In the genomic region with DNA sequence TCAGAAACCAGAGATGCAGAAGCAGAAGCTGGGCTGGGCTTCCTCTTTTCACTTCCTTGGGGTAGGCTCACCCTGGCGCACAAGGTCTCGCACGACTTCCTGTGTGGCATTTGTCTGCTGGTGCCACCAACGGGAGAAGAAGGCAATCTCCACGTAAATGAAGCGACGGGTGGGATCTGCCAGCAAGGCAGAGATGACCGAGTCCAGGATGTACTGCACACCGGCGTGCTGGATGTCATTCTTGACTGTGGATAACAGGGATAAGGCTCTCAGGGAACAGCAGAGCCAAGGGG, we compare ENCODE assay signal across 1 cellular context.
TF ChIP-seq lines count a peak whose summit lies in the region.

No MANE protein-coding gene starts in this region.

TF ChIP-seq in GM12878, 131 proteins besides CTCF, POLR2A, EP300 and RAD21 (continued from another document):
- TF ChIP-seq MAX (IDR thresholded peaks at IDR 0.05; ENCODE audit: low read depth, low read length), result peak; percentile 88; the same call in 1 of the 2 replicates
- 0 out of 2 replicates have a peak, but pooled peaks have one; percentile 19 for TF ChIP-seq YY1 (IDR thresholded peaks at IDR 0.05; ENCODE audit: low read depth, low read length)
- 0 out of 3 replicates have a peak, but pooled peaks have one; percentile 2 for TF ChIP-seq POU2F2 (IDR thresholded peaks at IDR 0.05; ENCODE audit: borderline replicate concordance, low read depth, low read length)
- no peak for TF ChIP-seq IRF5 (IDR thresholded peaks at IDR 0.05; ENCODE audit: borderline replicate concordance)
- peak; percentile 66 for TF ChIP-seq NR2C1 (IDR thresholded peaks at IDR 0.05)
- no peak for TF ChIP-seq YBX1 (IDR thresholded peaks at IDR 0.05)
- no peak for TF ChIP-seq BRCA1 (IDR thresholded peaks at IDR 0.05; ENCODE audit: low read depth, low read length)
- TF ChIP-seq CHD1 (IDR thresholded peaks at IDR 0.05; ENCODE audit: low read depth, low read length), result no peak
- TF ChIP-seq HCFC1 (IDR thresholded peaks at IDR 0.05; ENCODE audit: low read length), result peak; percentile 36; the same call in 1 of the 2 replicates
- peak; percentile 84 for TF ChIP-seq POLR2AphosphoS5 (IDR thresholded peaks at IDR 0.05; ENCODE audit: low read length)
- peak in 1 of 2 experiments; percentile 13; a peak in 2 of 4 replicates for TF ChIP-seq IKZF2 (IDR thresholded peaks at IDR 0.05)
- no peak for TF ChIP-seq ZBTB33 (IDR thresholded peaks at IDR 0.05)
- peak; percentile 77 for TF ChIP-seq EED (IDR thresholded peaks at IDR 0.05; ENCODE audit: low read depth)
- TF ChIP-seq MEF2A (IDR thresholded peaks at IDR 0.05; ENCODE audit: insufficient read depth, low read depth, low read length), result no peak
- TF ChIP-seq IKZF1 (conservative IDR thresholded peaks at IDR 0.05), result peak; percentile 75
- 0 out of 2 replicates have a peak, but pooled peaks have one; percentile 14 for TF ChIP-seq CHD2 (IDR thresholded peaks at IDR 0.05; ENCODE audit: borderline replicate concordance, low read depth, low read length)
- TF ChIP-seq, protein P1, sequence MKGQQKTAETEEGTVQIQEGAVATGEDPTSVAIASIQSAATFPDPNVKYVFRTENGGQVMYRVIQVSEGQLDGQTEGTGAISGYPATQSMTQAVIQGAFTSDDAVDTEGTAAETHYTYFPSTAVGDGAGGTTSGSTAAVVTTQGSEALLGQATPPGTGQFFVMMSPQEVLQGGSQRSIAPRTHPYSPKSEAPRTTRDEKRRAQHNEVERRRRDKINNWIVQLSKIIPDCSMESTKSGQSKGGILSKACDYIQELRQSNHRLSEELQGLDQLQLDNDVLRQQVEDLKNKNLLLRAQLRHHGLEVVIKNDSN (IDR thresholded peaks at IDR 0.05; ENCODE audit: borderline replicate concordance, extremely low read length, insufficient read depth, low read depth, low read length), result peak; percentile 14
- peak; percentile 80 for TF ChIP-seq NR2F1 (conservative IDR thresholded peaks at IDR 0.05)
- TF ChIP-seq RUNX3 (IDR thresholded peaks at IDR 0.05; ENCODE audit: low read length), result peak; percentile 42; the same call in 1 of the 2 replicates
- no peak for TF ChIP-seq HDGF (IDR thresholded peaks at IDR 0.05)
- peak; percentile 66 for TF ChIP-seq ZNF687 (IDR thresholded peaks at IDR 0.05)
- TF ChIP-seq, protein P2, sequence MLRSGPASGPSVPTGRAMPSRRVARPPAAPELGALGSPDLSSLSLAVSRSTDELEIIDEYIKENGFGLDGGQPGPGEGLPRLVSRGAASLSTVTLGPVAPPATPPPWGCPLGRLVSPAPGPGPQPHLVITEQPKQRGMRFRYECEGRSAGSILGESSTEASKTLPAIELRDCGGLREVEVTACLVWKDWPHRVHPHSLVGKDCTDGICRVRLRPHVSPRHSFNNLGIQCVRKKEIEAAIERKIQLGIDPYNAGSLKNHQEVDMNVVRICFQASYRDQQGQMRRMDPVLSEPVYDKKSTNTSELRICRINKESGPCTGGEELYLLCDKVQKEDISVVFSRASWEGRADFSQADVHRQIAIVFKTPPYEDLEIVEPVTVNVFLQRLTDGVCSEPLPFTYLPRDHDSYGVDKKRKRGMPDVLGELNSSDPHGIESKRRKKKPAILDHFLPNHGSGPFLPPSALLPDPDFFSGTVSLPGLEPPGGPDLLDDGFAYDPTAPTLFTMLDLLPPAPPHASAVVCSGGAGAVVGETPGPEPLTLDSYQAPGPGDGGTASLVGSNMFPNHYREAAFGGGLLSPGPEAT (IDR thresholded peaks at IDR 0.05; ENCODE audit: low read depth), result peak; percentile 26; the same call in 1 of the 2 replicates
- peak; percentile 5 for TF ChIP-seq SP1 (IDR thresholded peaks at IDR 0.05; ENCODE audit: low read depth, low read length)
TF ChIP-seq in GM12878: peak in this region for 26.
